1 cellular context compared by ENCODE assay signal in genomic region chr14:104726600-104727451, GRCh38.
TF ChIP-seq lines count a peak whose summit lies in the region.

No MANE protein-coding gene starts in this region.

TF ChIP-seq in HepG2, 621 proteins besides CTCF, POLR2A, EP300 and RAD21 (continued from another document and continues in another):
- TF ChIP-seq REST (IDR thresholded peaks at IDR 0.05; ENCODE audit: borderline replicate concordance in 1 of 2, low read depth in 1 of 2, low read length in 2 of 2) (no peak), ZNF780A (CRISPR knock-in tag; IDR thresholded peaks at IDR 0.05) (no peak), ZNF256 (CRISPR knock-in tag; conservative IDR thresholded peaks at IDR 0.05) (no peak), ZFP37 (CRISPR knock-in tag; IDR thresholded peaks at IDR 0.05; ENCODE audit: borderline replicate concordance) (no peak), CEBPG (CRISPR knock-in tag; IDR thresholded peaks at IDR 0.05) (no peak), SNAPC2 (CRISPR knock-in tag; IDR thresholded peaks at IDR 0.05) (no peak), ZNF556 (CRISPR knock-in tag; IDR thresholded peaks at IDR 0.05; ENCODE audit: borderline replicate concordance) (no peak), ZBTB26 (CRISPR knock-in tag; IDR thresholded peaks at IDR 0.05; ENCODE audit: borderline replicate concordance) (no peak), MTA1 (CRISPR knock-in tag; IDR thresholded peaks at IDR 0.05; ENCODE audit: borderline replicate concordance) (peak; percentile 74; the same call in 1 of the 2 replicates), E2F5 (CRISPR knock-in tag; conservative IDR thresholded peaks at IDR 0.05) (0 out of 2 replicates have a peak, but pooled peaks have one; percentile 9), ZNF749 (CRISPR knock-in tag; IDR thresholded peaks at IDR 0.05; ENCODE audit: borderline replicate concordance) (no peak), CSRNP2 (CRISPR knock-in tag; conservative IDR thresholded peaks at IDR 0.05; ENCODE audit: low read depth) (no peak), SKI (IDR thresholded peaks at IDR 0.05; ENCODE audit: partially characterized antibody) (peak; percentile 56), PREB (CRISPR knock-in tag; IDR thresholded peaks at IDR 0.05) (no peak), ZNF788 (CRISPR knock-in tag; IDR thresholded peaks at IDR 0.05; ENCODE audit: borderline replicate concordance) (no peak), JUND (CRISPR knock-in tag; IDR thresholded peaks at IDR 0.05) (no peak), ATF3 (CRISPR knock-in tag; IDR thresholded peaks at IDR 0.05) (no peak), TBP (CRISPR knock-in tag; IDR thresholded peaks at IDR 0.05) (no peak), ZNF879 (CRISPR knock-in tag; IDR thresholded peaks at IDR 0.05) (no peak), PRPF4 (IDR thresholded peaks at IDR 0.05; ENCODE audit: low read depth, low read length, poor library complexity, severe bottlenecking) (no peak), NR1H2 (CRISPR knock-in tag; IDR thresholded peaks at IDR 0.05; ENCODE audit: borderline replicate concordance, low read depth) (no peak), SPEN (CRISPR knock-in tag; IDR thresholded peaks at IDR 0.05; ENCODE audit: low read depth) (no peak), ZNF782 (CRISPR knock-in tag; IDR thresholded peaks at IDR 0.05; ENCODE audit: borderline replicate concordance) (no peak), STAG1 (CRISPR knock-in tag; IDR thresholded peaks at IDR 0.05) (peak; percentile 38; the same call in 1 of the 2 replicates), ZNF136 (CRISPR knock-in tag; IDR thresholded peaks at IDR 0.05; ENCODE audit: low read depth) (no peak), ZFX (CRISPR knock-in tag; IDR thresholded peaks at IDR 0.05; ENCODE audit: low read depth) (peak; percentile 66), ZNF503 (CRISPR knock-in tag; IDR thresholded peaks at IDR 0.05) (no peak), SIN3B (IDR thresholded peaks at IDR 0.05; ENCODE audit: low read length) (no peak), DRAP1 (CRISPR knock-in tag; IDR thresholded peaks at IDR 0.05) (no peak), SIN3A (IDR thresholded peaks at IDR 0.05; ENCODE audit: borderline replicate concordance, low read depth, low read length) (no peak), TSC22D2 (CRISPR knock-in tag; IDR thresholded peaks at IDR 0.05; ENCODE audit: borderline replicate concordance) (no peak), JDP2 (CRISPR knock-in tag; IDR thresholded peaks at IDR 0.05; ENCODE audit: borderline replicate concordance) (no peak), ZNF570 (CRISPR knock-in tag; IDR thresholded peaks at IDR 0.05; ENCODE audit: borderline replicate concordance) (no peak), SOX5 (CRISPR knock-in tag; IDR thresholded peaks at IDR 0.05; ENCODE audit: borderline replicate concordance) (0 out of 2 replicates have a peak, but pooled peaks have one; percentile 30), CERS6 (CRISPR knock-in tag; IDR thresholded peaks at IDR 0.05) (no peak), ZNF18 (CRISPR knock-in tag; IDR thresholded peaks at IDR 0.05; ENCODE audit: insufficient replicate concordance) (no peak), ZNF781 (CRISPR knock-in tag; IDR thresholded peaks at IDR 0.05; ENCODE audit: borderline replicate concordance, not compliant biosample characterization) (no peak), HNF4A (CRISPR knock-in tag; IDR thresholded peaks at IDR 0.05) (peak; percentile 90), KLF12 (CRISPR knock-in tag; IDR thresholded peaks at IDR 0.05; ENCODE audit: borderline replicate concordance) (0 out of 2 replicates have a peak, but pooled peaks have one; percentile 54), ZNF652 (CRISPR knock-in tag; IDR thresholded peaks at IDR 0.05; ENCODE audit: borderline replicate concordance, low read depth) (no peak), ZFP91 (CRISPR knock-in tag; IDR thresholded peaks at IDR 0.05; ENCODE audit: borderline replicate concordance) (peak; percentile 21; the same call in 1 of the 2 replicates), ZNF263 (CRISPR knock-in tag; IDR thresholded peaks at IDR 0.05) (no peak), NCOA2 (CRISPR knock-in tag; IDR thresholded peaks at IDR 0.05) (no peak), TERF1 (CRISPR knock-in tag; IDR thresholded peaks at IDR 0.05) (no peak), CENPBD1 (CRISPR knock-in tag; IDR thresholded peaks at IDR 0.05; ENCODE audit: borderline replicate concordance, low read depth) (no peak)
